ENCODE assay signal across 1 cellular context in genomic region chr1:242525769-242526168, GRCh38.
TF ChIP-seq lines count a peak whose summit lies in the region.

No MANE protein-coding gene starts in this region.

TF ChIP-seq in IMR-90, 13 proteins besides CTCF, POLR2A, EP300 and RAD21:
- no peak for TF ChIP-seq RCOR1 (IDR thresholded peaks at IDR 0.05; ENCODE audit: insufficient replicate concordance, low read length)
- no peak for TF ChIP-seq CHD1 (IDR thresholded peaks at IDR 0.05; ENCODE audit: low read depth, low read length)
- no peak for TF ChIP-seq FOS (IDR thresholded peaks at IDR 0.05; ENCODE audit: low read depth, low read length)
- TF ChIP-seq MAZ (IDR thresholded peaks at IDR 0.05; ENCODE audit: borderline replicate concordance, low read depth, low read length), result no peak
- TF ChIP-seq CEBPB (IDR thresholded peaks at IDR 0.05; ENCODE audit: low read depth, low read length), result peak; percentile 69
- TF ChIP-seq BHLHE40 (IDR thresholded peaks at IDR 0.05; ENCODE audit: low read depth, low read length), result no peak
TF ChIP-seq in IMR-90: peak in this region for 1.
